Comparison of ENCODE assay signal across 9 cellular contexts in genomic region chr12:120761581-120761980, GRCh38. TPM values are rescaled to one million over a fixed set of nuclear protein-coding genes. Genes with fewer than 3 reads are reported as not detected.
DNase-seq lines count a peak whose midpoint lies in the region; TF ChIP-seq lines count a peak whose summit lies in the region.
"Had no signal": no experiment of that assay in that cellular context is flagged by ENCODE, and none has a peak within 500 bp of the region (broad histone marks: within the 10 kb centered on the region; RNA-seq: fewer than 3 reads in every experiment).

No MANE protein-coding gene starts in this region.

- peaks cover 36% of the 10 kb centered on the region for H3K36me3 Mint-ChIP-seq in brain

- no peaks in the 10 kb centered on the region for H3K9me3 Mint-ChIP-seq in brain

- H3K4me3 Mint-ChIP-seq in brain: peak overlapping the region in 4 of 5 experiments; percentile 6 to 52 (median 33)

- H3K4me3 ChIP-seq in skeletal muscle tissue (ENCODE audit: low read length in 3 of 3) (peak overlapping the region; percentile 50 to 71 (median 66)), MG63 (no peak overlapping the region)
- H3K4me3 ChIP-seq: GM23248 had no signal

- H3K9ac ChIP-seq in skeletal muscle tissue (ENCODE audit: low read depth in 1 of 3, low read length in 3 of 3): peak overlapping the region; percentile 18 to 85 (median 71)
- H3K9ac ChIP-seq: GM23248 had no signal

- peak overlapping the region; percentile 33 to 96 (median 88) for H3K27ac Mint-ChIP-seq in brain

- H3K9me3 ChIP-seq in skeletal muscle tissue (ENCODE audit: control insufficient read depth in 3 of 3, low read length in 3 of 3): no peaks in the 10 kb centered on the region
- no peaks in the 10 kb centered on the region for H3K9me3 ChIP-seq in MG63

- in situ Hi-C loops in ACHN (cut with HindIII; ENCODE audit: low pct_ligation_motif_present, low pct_unique_long_range_greater_than_20kb, low sequenced_read_pairs): no loop called here

- DNase-seq in NCI-H187 (lab: John Stamatoyannopoulos, UW): peak; percentile 38 to 67
- peak; percentile 96 for DNase-seq in iris pigment epithelial cell (ENCODE audit: low read depth)
- DNase-seq in mesenteric fat pad (ENCODE audit: low spot score): no peak
- no peak for DNase-seq in ACHN
- no peak for DNase-seq in MG63
- DNase-seq in NCI-H1092 (lab: John Stamatoyannopoulos, UW): no peak
- DNase-seq: GM23248 had no signal

- no peaks in the 10 kb centered on the region for H3K27me3 ChIP-seq in skeletal muscle tissue (ENCODE audit: control insufficient read depth in 3 of 3, insufficient read depth in 3 of 3, low read length in 3 of 3)
- H3K27me3 ChIP-seq in MG63: no peaks in the 10 kb centered on the region

- no peak for TF ChIP-seq CTCF in brain (conservative IDR thresholded peaks at IDR 0.05)

- peaks cover 20 to 25% (median 22%) of the 10 kb centered on the region in 3 donors for H3K36me3 ChIP-seq in skeletal muscle tissue (ENCODE audit: control insufficient read depth in 3 of 3, insufficient read depth in 3 of 3, low read length in 3 of 3)
- peaks cover 10% of the 10 kb centered on the region for H3K36me3 ChIP-seq in MG63

- H3K27ac ChIP-seq in skeletal muscle tissue (ENCODE audit: low read depth, low read length): peak overlapping the region; percentile 87
- H3K27ac ChIP-seq: GM23248 had no signal

- H3K27me3 Mint-ChIP-seq in brain: no peaks in the 10 kb centered on the region

- peaks cover 36% of the 10 kb centered on the region for H3K4me1 Mint-ChIP-seq in brain

- peaks cover 37 to 56% (median 45%) of the 10 kb centered on the region in 3 donors for H3K4me1 ChIP-seq in skeletal muscle tissue (ENCODE audit: control insufficient read depth in 3 of 3, insufficient read depth in 3 of 3, low read length in 3 of 3)

RNA-seq across cellular contexts. Expression of gene ACADS, which starts 36.0 kb away (rescaled TPM):
- polyA plus RNA-seq in brain (ENCODE audit: insufficient read depth, low read depth, low replicate concordance): 28.2 TPM
- total RNA-seq in skeletal muscle tissue: 14.1 TPM
- 66.9 TPM for total RNA-seq in mesenteric fat pad
- total RNA-seq in MG63 (2014; rRNA removed; shearing (Covaris generic); ENCODE audit: low replicate concordance): 6.4 and 7.5 TPM in 2 replicates

RNA-seq across cellular contexts. Expression of gene UNC119B, which starts 51.3 kb away (rescaled TPM):
- polyA plus RNA-seq in brain (ENCODE audit: insufficient read depth, low read depth, low replicate concordance): 27.8 TPM
- total RNA-seq in skeletal muscle tissue: 7.3 TPM
- 20.4 TPM for total RNA-seq in mesenteric fat pad
- total RNA-seq in MG63 (2014; rRNA removed; shearing (Covaris generic); ENCODE audit: low replicate concordance): 30.8 and 43.8 TPM in 2 replicates

Comparison
In these comparisons a context has a peak if more than half of its experiments do, and no peak if none do; other contexts are left out.
1. DNase-seq: peak in NCI-H187 (2 of 2) and iris pigment epithelial cell (single experiment); none in mesenteric fat pad (single experiment), ACHN (single experiment), MG63 (single experiment) and NCI-H1092 (single experiment).